ENCODE assay signal across 8 cellular contexts in the genomic region with DNA sequence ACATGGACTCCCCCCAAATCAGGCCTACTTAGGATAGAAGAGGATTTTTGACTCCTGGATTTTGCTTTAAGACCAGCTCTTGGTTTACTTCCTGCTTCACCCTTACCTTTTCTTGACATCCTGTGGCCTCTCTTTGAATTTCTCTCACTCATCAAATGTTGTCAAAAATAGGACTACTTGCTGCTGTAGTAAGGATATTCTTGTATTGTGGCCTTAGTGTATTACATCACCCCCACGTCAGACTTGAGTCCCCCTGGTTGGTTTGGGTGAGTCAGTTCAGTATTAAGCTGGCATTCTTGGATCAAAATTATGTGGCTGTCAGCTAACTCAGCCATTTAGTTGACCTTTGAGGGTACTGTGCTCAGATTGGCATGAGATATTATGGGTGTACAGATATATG. TPM values are rescaled to one million over a fixed set of nuclear protein-coding genes. Genes with fewer than 3 reads are reported as not detected.
DNase-seq lines count a peak whose midpoint lies in the region; ATAC-seq, FAIRE-seq and TF ChIP-seq lines count a peak whose summit lies in the region.
"Had no signal": no experiment of that assay in that cellular context is flagged by ENCODE, and none has a peak within 500 bp of the region (broad histone marks: within the 10 kb centered on the region; RNA-seq: fewer than 3 reads in every experiment).

No MANE protein-coding gene starts in this region.

- H3K9ac ChIP-seq in K562 (ENCODE audit: insufficient read depth in 1 of 2, low read depth in 2 of 2, low read length in 2 of 2): peak overlapping the region; percentile 29 to 97

- in situ Hi-C loops in K562 (cut with MboI): no loop called here

- no peaks in the 10 kb centered on the region for H3K27me3 ChIP-seq in K562 (ENCODE audit: control insufficient read depth in 2 of 2, insufficient read depth in 2 of 2, low read length in 2 of 2)
- no peaks in the 10 kb centered on the region for H3K27me3 ChIP-seq in neuron (ENCODE audit: insufficient read depth, low read length)

- ATAC-seq in K562: peak; percentile 16
- no peak for ATAC-seq in HG03135 (IDR thresholded peaks at IDR 0.05; ENCODE audit: unreplicated experiment)
- no peak for ATAC-seq in GM21528 (IDR thresholded peaks at IDR 0.05; ENCODE audit: low FRiP score, unreplicated experiment)
- ATAC-seq in GM21737 (IDR thresholded peaks at IDR 0.05; ENCODE audit: unreplicated experiment): no peak

- H3K4me3 ChIP-seq in LNCaP clone FGC (ENCODE audit: low read depth, low read length) (peak overlapping the region; percentile 82), K562 (peak overlapping the region; percentile 82), neuron (ENCODE audit: low read length) (peak overlapping the region; percentile 75)

- WGBS in K562 (ENCODE audit: insufficient coverage, low coverage, missing lambda C conversion rate): 0% methylated on average over 1 of the region's 1 CpG

- CTCF ChIA-PET in K562 (lab: Yijun Ruan, JAX; ENCODE audit: low intra/inter-chr PET ratio): interaction anchor here (0.8 kb wide), 1 partner anchor 79 kb away, joined by 3 read pairs; no protein-coding TSS in a partner anchor

- POLR2A ChIA-PET in K562 (lab: Yijun Ruan, JAX): interaction anchor here (0.8 to 2.7 kb wide), 5 partner anchors 9 to 134 kb away, joined by 3 to 17 read pairs (median 4); a partner anchor contains a TSS

- 0 out of 2 replicates have a peak, but pooled peaks cover 5% of the 10 kb centered on the region for H4K20me1 ChIP-seq in K562 (replicated peaks; ENCODE audit: control insufficient read depth, insufficient read depth, low read length)

- TF ChIP-seq POLR2A in K562 (conservative IDR thresholded peaks at IDR 0.05): no peak

- TF ChIP-seq EP300 in K562 (IDR thresholded peaks at IDR 0.05; ENCODE audit: low read length): no peak

- TF ChIP-seq RAD21 in K562 (CRISPR knock-in tag; conservative IDR thresholded peaks at IDR 0.05 in 1 of 2, IDR thresholded peaks at IDR 0.05 in 1 of 2): no peak

- no peaks in the 10 kb centered on the region for H3K9me1 ChIP-seq in K562 (ENCODE audit: control insufficient read depth, insufficient read depth, low read length)

- peak; percentile 32 for FAIRE-seq in K562 (lab: Jason Lieb, UNC)
- FAIRE-seq: endometrium had no signal

- no peaks in the 10 kb centered on the region for H3K9me3 ChIP-seq in K562 (replicated peaks; ENCODE audit: control insufficient read depth, insufficient read depth, low read depth, low read length)
- H3K9me3 ChIP-seq in neuron (ENCODE audit: low read length): no peaks in the 10 kb centered on the region

- H3K36me3 ChIP-seq in K562 (ENCODE audit: control insufficient read depth, insufficient read depth, low read length) (peaks cover 36% of the 10 kb centered on the region; the same call in 2 of the 3 replicates), neuron (ENCODE audit: insufficient read depth, low read length) (peaks cover 16% of the 10 kb centered on the region)

- H2AFZ ChIP-seq in K562 (ENCODE audit: low read depth, low read length): no peak overlapping the region
- no peak overlapping the region for H2AFZ ChIP-seq in neuron (ENCODE audit: low read depth, low read length)

- peak; percentile 31 for DNase-seq in GM03348 (ENCODE audit: low spot score)
- DNase-seq in LNCaP clone FGC (ENCODE audit: low read depth): no peak
- peak; percentile 35 to 51 (median 42) for DNase-seq in K562 (ENCODE audit: extremely low read depth in 1 of 4, low spot score in 3 of 4)

- H3K27ac ChIP-seq in K562 (ENCODE audit: extremely low read depth, low read depth, low read length): peak overlapping the region; percentile 95

- peaks cover 5 to 11% of the 10 kb centered on the region in 2 experiments; a peak in 4 of 5 replicates for H3K4me1 ChIP-seq in K562 (replicated peaks in 1 of 2; ENCODE audit: control insufficient read depth in 2 of 2, insufficient read depth in 2 of 2, low read length in 2 of 2)
- H3K4me1 ChIP-seq in neuron (ENCODE audit: insufficient read depth, low read length): peaks cover 17% of the 10 kb centered on the region

- BruUV-seq in K562 (replicated peaks; lab: Mats Ljungman, UMichigan): no TSS peak

- intact Hi-C loops in K562 (cut with micrococcal nuclease): no loop called here

- TF ChIP-seq CTCF in LNCaP clone FGC (IDR thresholded peaks at IDR 0.05; ENCODE audit: control insufficient read depth, extremely low read depth, insufficient read depth) (no peak), K562 (IDR thresholded peaks at IDR 0.05 in 2 of 3, conservative IDR thresholded peaks at IDR 0.05 in 1 of 3; ENCODE audit: insufficient read depth in 2 of 3, low read depth in 1 of 3, low read length in 3 of 3) (no peak)

- H3K79me2 ChIP-seq in K562 (ENCODE audit: control insufficient read depth, insufficient read depth, low read length): peaks cover 77% of the 10 kb centered on the region

- H3K4me2 ChIP-seq in K562 (ENCODE audit: insufficient read depth, low read length): peak overlapping the region; percentile 99

TF ChIP-seq in K562, 482 proteins besides CTCF, POLR2A, EP300 and RAD21 (continues in another document):
- TF ChIP-seq C11orf30 (IDR thresholded peaks at IDR 0.05; ENCODE audit: low read depth) (no peak), KLF10 (CRISPR knock-in tag; IDR thresholded peaks at IDR 0.05) (no peak), DACH1 (IDR thresholded peaks at IDR 0.05; ENCODE audit: partially characterized antibody) (no peak), SRSF9 (IDR thresholded peaks at IDR 0.05; ENCODE audit: borderline replicate concordance, low read depth, low read length) (no peak), BCL6 (CRISPR knock-in tag; IDR thresholded peaks at IDR 0.05) (no peak), XRCC4 (IDR thresholded peaks at IDR 0.05; ENCODE audit: extremely low read depth, insufficient read depth, insufficient read length) (no peak), DDX20 (tag; IDR thresholded peaks at IDR 0.05; ENCODE audit: low read depth) (no peak), SPI1 (IDR thresholded peaks at IDR 0.05; ENCODE audit: borderline replicate concordance, low read depth, low read length) (no peak), JUN (IDR thresholded peaks at IDR 0.05; ENCODE audit: borderline replicate concordance, low read depth, low read length) (peak; percentile 31; the same call in 1 of the 2 replicates), JUN (CRISPR knock-in tag; IDR thresholded peaks at IDR 0.05; ENCODE audit: borderline replicate concordance) (no peak), SMAD4 (CRISPR knock-in tag; conservative IDR thresholded peaks at IDR 0.05) (no peak), GATAD2B (IDR thresholded peaks at IDR 0.05; ENCODE audit: borderline replicate concordance) (no peak), KLF6 (CRISPR knock-in tag; IDR thresholded peaks at IDR 0.05; ENCODE audit: borderline replicate concordance) (no peak), ZNF668 (CRISPR knock-in tag; IDR thresholded peaks at IDR 0.05) (no peak), MTA2 (IDR thresholded peaks at IDR 0.05; ENCODE audit: low read depth) (0 out of 2 replicates have a peak, but pooled peaks have one; percentile 6), TAF1 (IDR thresholded peaks at IDR 0.05; ENCODE audit: control insufficient read depth, extremely low read depth, insufficient read depth, low read length, severe bottlenecking) (no peak), POLR3A (IDR thresholded peaks at IDR 0.05; ENCODE audit: borderline replicate concordance, extremely low read depth, insufficient read depth, insufficient read length) (no peak)

RNA-seq across cellular contexts. Expression of a gene that starts 1.1 kb away (rescaled TPM):
- 34.1 and 68.4 TPM in 2 replicates for total RNA-seq in K562 (2011; cell fraction: chromatin; rRNA removed; ENCODE audit: low replicate concordance)
- 33.2 and 33.7 TPM in 2 replicates for total RNA-seq in K562 (2011; cell fraction: nucleolus; rRNA removed)
- 50.5 and 54.4 TPM in 2 replicates for total RNA-seq in K562 (2011; cell fraction: nucleoplasm; rRNA removed)
- total RNA-seq in K562 (2014; rRNA removed): 143 and 153 TPM in 2 replicates
- 133 and 153 TPM in 2 replicates for total RNA-seq in K562 (2014; rRNA removed; fragmentation: Illumina TruSeq; extraction: Trizol)
- total RNA-seq in K562 (2015; rRNA removed; fragmentation: Illumina TruSeq; extraction: Trizol): 134 TPM in 2 replicates
- total RNA-seq in K562 (2021): 144 and 171 TPM in 2 replicates
- polyA plus RNA-seq in K562 (2011; rRNA removed): 89.7 and 108 TPM in 2 replicates
- 32.9 and 56.0 TPM in 2 replicates for polyA plus RNA-seq in K562 (2011; cell fraction: cytosol; rRNA removed)
- polyA plus RNA-seq in K562 (2011; cell fraction: nucleus; rRNA removed): 157 and 160 TPM in 2 replicates
- 117 and 130 TPM in 2 replicates for polyA plus RNA-seq in K562 (2012)
- 212 and 241 TPM in 2 replicates for polyA plus RNA-seq in K562 (2014; fragmentation: Illumina TruSeq; extraction: Trizol)
- 10 to 100 TPM; 48.0 to 57.8 TPM for polyA plus RNA-seq in K562 (2014; fragmentation: Nextera tagmentation; extraction: Ambion mirVana)
- polyA plus RNA-seq in K562 (2014; rRNA removed): 101 and 112 TPM in 2 replicates
- polyA minus RNA-seq in K562 (2011; rRNA and poly(A)+ RNA removed): 140 and 157 TPM in 2 replicates
- 54.2 and 70.1 TPM in 2 replicates for polyA minus RNA-seq in K562 (2011; cell fraction: cytosol; rRNA and poly(A)+ RNA removed)
- 47.8 and 109 TPM in 2 replicates for polyA minus RNA-seq in K562 (2011; cell fraction: nucleus; rRNA and poly(A)+ RNA removed)

RNA-seq across cellular contexts. Expression of a gene that starts 17.5 kb away (rescaled TPM):
- 162 and 267 TPM in 2 replicates for total RNA-seq in K562 (2011; cell fraction: chromatin; rRNA removed; ENCODE audit: low replicate concordance)
- 145 and 154 TPM in 2 replicates for total RNA-seq in K562 (2011; cell fraction: nucleolus; rRNA removed)
- total RNA-seq in K562 (2011; cell fraction: nucleoplasm; rRNA removed): 113 and 150 TPM in 2 replicates
- total RNA-seq in K562 (2014; rRNA removed) (137 and 179 TPM in 2 replicates), K562 (2014; rRNA removed; fragmentation: Illumina TruSeq; extraction: Trizol) (72.0 and 81.3 TPM in 2 replicates), K562 (2015; rRNA removed; fragmentation: Illumina TruSeq; extraction: Trizol) (88.7 and 89.1 TPM in 2 replicates), K562 (2021) (150 and 157 TPM in 2 replicates)
- polyA plus RNA-seq in K562 (2011; rRNA removed) (120 and 121 TPM in 2 replicates), K562 (2014; fragmentation: Illumina TruSeq; extraction: Trizol) (182 and 187 TPM in 2 replicates), K562 (2014; fragmentation: Nextera tagmentation; extraction: Ambion mirVana) (10 to 100 TPM in 1 of 2 experiments, 1 to 10 TPM in 1; 3.3 to 17.9 TPM), K562 (2014; rRNA removed) (140 and 156 TPM in 2 replicates)
- polyA plus RNA-seq in K562 (2011; cell fraction: cytosol; rRNA removed): 113 and 145 TPM in 2 replicates
- polyA plus RNA-seq in K562 (2011; cell fraction: nucleus; rRNA removed): 70.0 and 81.2 TPM in 2 replicates
- polyA plus RNA-seq in K562 (2012): 134 and 224 TPM in 2 replicates
- 87.8 and 101 TPM in 2 replicates for polyA minus RNA-seq in K562 (2011; rRNA and poly(A)+ RNA removed)
- 56.3 and 61.7 TPM in 2 replicates for polyA minus RNA-seq in K562 (2011; cell fraction: cytosol; rRNA and poly(A)+ RNA removed)
- polyA minus RNA-seq in K562 (2011; cell fraction: nucleus; rRNA and poly(A)+ RNA removed): 74.2 and 92.5 TPM in 2 replicates
